In the genomic region with DNA sequence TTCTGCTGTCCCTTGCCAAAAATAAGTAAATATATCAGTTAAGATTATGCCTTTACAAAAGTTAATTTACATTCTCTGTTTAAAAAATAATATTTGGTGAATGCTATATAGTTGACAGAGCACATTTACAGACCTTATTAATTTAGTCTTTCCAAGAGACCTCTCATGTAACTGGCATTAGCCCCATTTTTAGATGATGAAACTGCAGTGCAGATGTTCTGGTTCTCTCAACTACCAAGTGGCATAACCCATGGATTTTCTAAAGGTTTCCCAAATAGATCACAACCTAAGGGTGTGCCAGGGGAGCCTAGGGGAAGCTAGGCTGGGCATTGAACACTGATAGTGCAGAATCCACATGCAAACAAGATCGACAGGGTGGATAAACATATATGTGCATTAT, we compare ENCODE assay signal across 17 cellular contexts.
A peak's percentile ranks its signal among the peaks of the same experiment; 100 is the strongest.
DNase-seq lines count a peak whose midpoint lies in the region; ATAC-seq, FAIRE-seq and TF ChIP-seq lines count a peak whose summit lies in the region.
"Had no signal": no experiment of that assay in that cellular context is flagged by ENCODE, and none has a peak within 500 bp of the region (broad histone marks: within the 10 kb centered on the region; RNA-seq: fewer than 3 reads in every experiment).

No MANE protein-coding gene starts in this region.

- H3K4me3 ChIP-seq in HepG2 (replicated peaks in 1 of 3; ENCODE audit: insufficient read depth in 1 of 3, low read depth in 2 of 3, low read length in 3 of 3) (no peak overlapping the region), right lobe of liver (no peak overlapping the region), endothelial cell of umbilical vein (replicated peaks in 1 of 3; ENCODE audit: insufficient read depth in 1 of 3, low read depth in 1 of 3, low read length in 3 of 3) (no peak overlapping the region), fibroblast of the aortic adventitia (ENCODE audit: low read depth, low read length) (no peak overlapping the region)

- dilution Hi-C loops in endothelial cell of umbilical vein (cut with MboI; ENCODE audit: extremely low pct_ligation_motif_present, low sequenced_read_pairs) = no loop called here

- H4K20me1 ChIP-seq in HepG2 (ENCODE audit: insufficient read depth, low read length) (no peaks in the 10 kb centered on the region), endothelial cell of umbilical vein (replicated peaks; ENCODE audit: control insufficient read depth, extremely low read depth, insufficient read depth, low read length) (no peaks in the 10 kb centered on the region)

- TF ChIP-seq POLR2A in HepG2 (IDR thresholded peaks at IDR 0.05; ENCODE audit: insufficient read depth in 1 of 2, low read depth in 2 of 2, low read length in 2 of 2) (no peak), right lobe of liver (IDR thresholded peaks at IDR 0.05) (no peak), endothelial cell of umbilical vein (IDR thresholded peaks at IDR 0.05; ENCODE audit: low read depth, low read length) (no peak)

- H3K27me3 ChIP-seq in HepG2 (ENCODE audit: control insufficient read depth in 1 of 2, insufficient read depth in 2 of 2, low read length in 2 of 2) = no peaks in the 10 kb centered on the region
- no peaks in the 10 kb centered on the region for H3K27me3 ChIP-seq in right lobe of liver
- H3K27me3 ChIP-seq in endothelial cell of umbilical vein (ENCODE audit: control insufficient read depth in 2 of 2, insufficient read depth in 2 of 2, low read length in 2 of 2) = no peaks in the 10 kb centered on the region
- H3K27me3 ChIP-seq: BE2C had no signal

- TF ChIP-seq RAD21 in HepG2 (CRISPR knock-in tag; IDR thresholded peaks at IDR 0.05) = no peak

- DNase-seq in HepG2 (ENCODE audit: low spot score) (no peak), right lobe of liver (no peak), endothelial cell of umbilical vein (ENCODE audit: low read depth, low spot score) (no peak), fibroblast of the aortic adventitia (ENCODE audit: low read depth) (peak; percentile 16), GM13977 (ENCODE audit: low spot score) (no peak), mesenteric fat pad (ENCODE audit: low spot score) (no peak)
- DNase-seq: BE2C; C1 segment of cervical spinal cord; Caco-2; CD4-positive, CD25-positive, alpha-beta regulatory T cell; GDM1; GOT3; H7; HFFc6 had no signal

- TF ChIP-seq EP300 in HepG2 (IDR thresholded peaks at IDR 0.05; ENCODE audit: low read depth in 2 of 2, low read length in 2 of 2) (no peak), HepG2 (CRISPR knock-in tag; IDR thresholded peaks at IDR 0.05; ENCODE audit: borderline replicate concordance) (no peak)

- no peaks in the 10 kb centered on the region for H3K79me2 ChIP-seq in HepG2 (ENCODE audit: insufficient read depth, low read length)
- no peaks in the 10 kb centered on the region for H3K79me2 ChIP-seq in endothelial cell of umbilical vein (ENCODE audit: control insufficient read depth, insufficient read depth, low read length)

- H3K36me3 ChIP-seq in HepG2 (replicated peaks in 1 of 2; ENCODE audit: control insufficient read depth in 1 of 2, insufficient read depth in 2 of 2, low read length in 2 of 2) (peaks cover 12 to 63% of the 10 kb centered on the region in 2 experiments), right lobe of liver (peaks cover 0 to 28% (median 18%) of the 10 kb centered on the region in 4 donors), endothelial cell of umbilical vein (ENCODE audit: control insufficient read depth in 2 of 2, extremely low read depth in 1 of 2, insufficient read depth in 2 of 2, low read length in 2 of 2) (peaks cover 7 to 13% of the 10 kb centered on the region in 2 experiments)

- H3K4me1 ChIP-seq in HepG2 (ENCODE audit: insufficient read depth, low read length) = peaks cover 11% of the 10 kb centered on the region
- H3K4me1 ChIP-seq in right lobe of liver = peaks cover 0 to 8% (median 2%) of the 10 kb centered on the region in 4 donors
- peaks cover 23% of the 10 kb centered on the region for H3K4me1 ChIP-seq in endothelial cell of umbilical vein (ENCODE audit: control insufficient read depth, extremely low read depth, insufficient read depth, low read length)
- H3K4me1 ChIP-seq: BE2C had no signal

- H3K4me2 ChIP-seq in HepG2 (ENCODE audit: low read depth, low read length) = no peak overlapping the region
- no peak overlapping the region for H3K4me2 ChIP-seq in endothelial cell of umbilical vein (ENCODE audit: insufficient read depth, low read length)

- intact Hi-C loops in HepG2 (cut with micrococcal nuclease; ENCODE audit: unreplicated experiment) (no loop called here), right lobe of liver (cut with DNase I) (no loop called here), endothelial cell of umbilical vein (cut with micrococcal nuclease) (no loop called here)

- TF ChIP-seq CTCF in HepG2 (CRISPR knock-in tag; IDR thresholded peaks at IDR 0.05) (no peak), right lobe of liver (IDR thresholded peaks at IDR 0.05) (no peak), endothelial cell of umbilical vein (IDR thresholded peaks at IDR 0.05; ENCODE audit: extremely low read depth in 1 of 2, insufficient read depth in 1 of 2, low read depth in 1 of 2, low read length in 2 of 2) (no peak), fibroblast of the aortic adventitia (IDR thresholded peaks at IDR 0.05; ENCODE audit: insufficient read depth, low read length) (no peak), GM13977 (IDR thresholded peaks at IDR 0.05; ENCODE audit: extremely low read depth, insufficient read depth, missing control alignments) (no peak)

- no peak for FAIRE-seq in HepG2 (lab: Jason Lieb, UNC)
- FAIRE-seq in endothelial cell of umbilical vein (lab: Jason Lieb, UNC) = no peak
- FAIRE-seq: D721Med, GM12892 had no signal

- H3K9ac ChIP-seq in HepG2 (ENCODE audit: insufficient read depth, low read depth, low read length) (no peak overlapping the region), endothelial cell of umbilical vein (replicated peaks; ENCODE audit: extremely low read depth, insufficient read depth, low read length) (no peak overlapping the region)

- H3K9me3 ChIP-seq in HepG2 (ENCODE audit: low read length) (no peaks in the 10 kb centered on the region), right lobe of liver (no peaks in the 10 kb centered on the region), endothelial cell of umbilical vein (replicated peaks; ENCODE audit: control insufficient read depth, insufficient read depth, low read length) (no peaks in the 10 kb centered on the region)
- H3K9me3 ChIP-seq: BE2C, Caco-2 had no signal

- H2AFZ ChIP-seq in HepG2 (ENCODE audit: low read length) (no peak overlapping the region), endothelial cell of umbilical vein (ENCODE audit: low read depth, low read length) (no peak overlapping the region)

- no peaks in the 10 kb centered on the region for H3K9me1 ChIP-seq in endothelial cell of umbilical vein (replicated peaks; ENCODE audit: control insufficient read depth, extremely low read depth, insufficient read depth, low read length)

- POLR2A ChIA-PET in HepG2 (lab: Yijun Ruan, JAX) = interaction anchor here (1.6 kb wide), 1 partner anchor 13 kb away, joined by 4 read pairs; no protein-coding TSS in a partner anchor
- POLR2A ChIA-PET in endothelial cell of umbilical vein (lab: Charles Lee) = no interaction called here

- CTCF ChIA-PET in HepG2 (lab: Yijun Ruan, JAX; ENCODE audit: low intra/inter-chr PET ratio, low total read pairs) (no interaction called here), endothelial cell of umbilical vein (lab: Charles Lee) (interaction anchor here (1.5 kb wide), 1 partner anchor 93 kb away, joined by 3 read pairs; no protein-coding TSS in a partner anchor)

- 90% methylated on average over 1 of the region's 1 CpG for WGBS in HepG2 (ENCODE audit: low lambda C conversion rate)
- WGBS in right lobe of liver (ENCODE audit: insufficient coverage, low coverage, low lambda C conversion rate, missing lambda C conversion rate) = 78% methylated on average over 1 of the region's 1 CpG

- H3K27ac ChIP-seq in HepG2 (ENCODE audit: extremely low read length, insufficient read depth, low read length) = no peak overlapping the region
- H3K27ac ChIP-seq in right lobe of liver = no peak overlapping the region
- H3K27ac ChIP-seq in endothelial cell of umbilical vein (ENCODE audit: insufficient read depth, low read depth, low read length) = no peak overlapping the region

- BruUV-seq in HepG2 (replicated peaks; lab: Mats Ljungman, UMichigan) (TSS peak; percentile 20), endothelial cell of umbilical vein (replicated peaks; lab: Mats Ljungman, UMichigan) (TSS peak; percentile 3)

- in situ Hi-C loops in HepG2 (cut with HindIII; ENCODE audit: extremely low pct_ligation_motif_present, low pct_unique_long_range_greater_than_20kb) = no loop called here
- in situ Hi-C loops in GM13977 (cut with MboI; ENCODE audit: low pct_unique_long_range_greater_than_20kb, low sequenced_read_pairs, unreplicated experiment) = no loop called here

- ATAC-seq in HepG2 (no peak), right lobe of liver (no peak)
- ATAC-seq: HCT116 had no signal

TF ChIP-seq in HepG2, 621 proteins besides CTCF, POLR2A, EP300 and RAD21 (continues in another document):
- no peak for TF ChIP-seq ZNF331 (CRISPR knock-in tag; IDR thresholded peaks at IDR 0.05)
- TF ChIP-seq FOSL2 (CRISPR knock-in tag; IDR thresholded peaks at IDR 0.05) = no peak
- TF ChIP-seq ZNF383 (CRISPR knock-in tag; IDR thresholded peaks at IDR 0.05; ENCODE audit: borderline replicate concordance) = no peak

TF ChIP-seq in endothelial cell of umbilical vein, 7 proteins besides CTCF, POLR2A, EP300 and RAD21:
- TF ChIP-seq, protein P1, sequence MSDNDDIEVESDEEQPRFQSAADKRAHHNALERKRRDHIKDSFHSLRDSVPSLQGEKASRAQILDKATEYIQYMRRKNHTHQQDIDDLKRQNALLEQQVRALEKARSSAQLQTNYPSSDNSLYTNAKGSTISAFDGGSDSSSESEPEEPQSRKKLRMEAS (IDR thresholded peaks at IDR 0.05; ENCODE audit: insufficient read depth, insufficient read length) = no peak
- TF ChIP-seq FOS (IDR thresholded peaks at IDR 0.05; ENCODE audit: borderline replicate concordance, insufficient read depth, low read length) (no peak), EZH2 (IDR thresholded peaks at IDR 0.05; ENCODE audit: borderline replicate concordance, low read depth, low read length, severe bottlenecking) (no peak), POLR2AphosphoS5 (IDR thresholded peaks at IDR 0.05; ENCODE audit: insufficient read depth, low read depth, low read length) (no peak), GATA2 (IDR thresholded peaks at IDR 0.05; ENCODE audit: insufficient read depth, insufficient read length, low read depth, low read length) (no peak), JUN (IDR thresholded peaks at IDR 0.05; ENCODE audit: borderline replicate concordance, insufficient read depth, insufficient read length, low read depth) (no peak), MYC (IDR thresholded peaks at IDR 0.05; ENCODE audit: low read depth, low read length) (no peak)
